25 cellular contexts compared by ENCODE assay signal in the genomic region with DNA sequence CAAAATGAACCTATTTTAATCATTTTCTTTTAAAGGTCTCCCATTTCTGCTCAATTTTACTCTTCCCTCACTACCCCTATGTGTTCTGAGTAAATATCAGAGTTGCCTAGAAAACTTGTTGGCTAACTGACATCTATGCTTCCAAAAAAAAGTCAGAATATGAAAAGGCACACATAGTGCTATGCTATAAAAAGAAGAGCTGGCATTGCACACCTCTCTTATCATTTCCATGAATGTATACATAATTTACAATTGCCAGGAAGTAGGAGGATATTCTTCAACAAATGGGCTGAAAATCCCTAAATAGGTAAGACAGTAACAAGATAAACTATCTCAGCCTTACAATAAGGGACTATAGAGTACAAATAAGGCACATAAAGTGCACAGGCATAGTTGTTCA.
"Had no signal": no experiment of that assay in that cellular context is flagged by ENCODE, and none has a peak within 500 bp of the region (broad histone marks: within the 10 kb centered on the region; RNA-seq: fewer than 3 reads in every experiment).

No MANE protein-coding gene starts in this region.

- H3K9me3 Mint-ChIP-seq: activated CD4-positive, alpha-beta T cell treated with anti-CD3 and anti-CD28 coated beads, Interleukin-2, amount 10 ng/mL, durations not matched to agents 24 days and 14 days had no signal

- H3K4me3 Mint-ChIP-seq: activated B cell treated with CpG ODN at 0.5 μM for 24 hours; activated CD4-positive, alpha-beta T cell treated with anti-CD3 and anti-CD28 coated beads, Interleukin-2, amount 10 ng/mL, durations not matched to agents 24 days and 14 days; activated CD8-positive, alpha-beta memory T cell treated with anti-CD3 and anti-CD28 coated beads, Interleukin-2, amount 10 ng/mL, durations not matched to agents 7 days and 5 days; activated naive CD4-positive, alpha-beta T cell treated with anti-CD3 and anti-CD28 coated beads for 36 hours; activated naive CD8-positive, alpha-beta T cell; activated T-cell treated with anti-CD3 and anti-CD28 coated beads, Interleukin-2, amount 50 U/mL, for 4 hours; T-helper 17 cell had no signal

- DNase-seq: activated B cell treated with CpG ODN at 0.5 μM for 24 hours; activated CD4-positive, alpha-beta T cell treated with anti-CD3 and anti-CD28 coated beads for 1 hour; activated CD4-positive, alpha-beta T cell treated with anti-CD3 and anti-CD28 coated beads, Interleukin-2, amount 10 ng/mL, durations not matched to agents 24 days and 14 days; activated CD4-positive, alpha-beta T cell treated with anti-CD3 and anti-CD28 coated beads, Interleukin-2, amount 50 U/mL, for 48 hours; activated CD8-positive, alpha-beta memory T cell treated with anti-CD3 and anti-CD28 coated beads, Interleukin-2, amount 10 ng/mL, durations not matched to agents 7 days and 5 days; activated gamma-delta T cell; activated naive CD4-positive, alpha-beta T cell treated with anti-CD3 and anti-CD28 coated beads for 36 hours; activated T-cell treated with anti-CD3 and anti-CD28 coated beads, Interleukin-2, amount 50 U/mL, for 4 hours; amygdala; brain microvascular endothelial cell; Kasumi-1; KBM-7; NCI-H1048; NCI-H146; NCI-H2029; NCI-H2107; NCI-H2171 treated with DMSO at 0.1 percent for 48 hours; NCI-H226; NCI-H510A; NCI-H69; NK-92 treated with Interleukin-12 subunit alpha and Interleukin-12 subunit beta, amount 100 ng/mL, for 24 hours; SHP77 treated with DMSO at 0.1 percent for 48 hours; T-helper 17 cell; T-helper 9 cell had no signal

- H3K36me3 ChIP-seq: brain microvascular endothelial cell had no signal

- H3K27ac Mint-ChIP-seq: activated B cell treated with CpG ODN at 0.5 μM for 24 hours; activated CD4-positive, alpha-beta T cell treated with anti-CD3 and anti-CD28 coated beads, Interleukin-2, amount 10 ng/mL, durations not matched to agents 24 days and 14 days; activated CD8-positive, alpha-beta memory T cell treated with anti-CD3 and anti-CD28 coated beads, Interleukin-2, amount 10 ng/mL, durations not matched to agents 7 days and 5 days; activated naive CD8-positive, alpha-beta T cell; T-helper 17 cell had no signal

- H3K27ac ChIP-seq: brain microvascular endothelial cell had no signal

- ATAC-seq: activated CD8-positive, alpha-beta memory T cell treated with anti-CD3 and anti-CD28 coated beads, Interleukin-2, amount 10 ng/mL, durations not matched to agents 7 days and 5 days; activated T-cell treated with anti-CD3 and anti-CD28 coated beads, Interleukin-2, amount 50 U/mL, for 4 hours; T-helper 17 cell had no signal

- H3K27me3 Mint-ChIP-seq: activated B cell treated with CpG ODN at 0.5 μM for 24 hours; activated CD4-positive, alpha-beta T cell treated with anti-CD3 and anti-CD28 coated beads, Interleukin-2, amount 10 ng/mL, durations not matched to agents 24 days and 14 days; activated CD8-positive, alpha-beta memory T cell treated with anti-CD3 and anti-CD28 coated beads, Interleukin-2, amount 10 ng/mL, durations not matched to agents 7 days and 5 days; activated naive CD8-positive, alpha-beta T cell; T-helper 17 cell had no signal

- H3K27me3 ChIP-seq: brain microvascular endothelial cell had no signal
